Comparison of ENCODE assay signal across 4 cellular contexts in the genomic region with DNA sequence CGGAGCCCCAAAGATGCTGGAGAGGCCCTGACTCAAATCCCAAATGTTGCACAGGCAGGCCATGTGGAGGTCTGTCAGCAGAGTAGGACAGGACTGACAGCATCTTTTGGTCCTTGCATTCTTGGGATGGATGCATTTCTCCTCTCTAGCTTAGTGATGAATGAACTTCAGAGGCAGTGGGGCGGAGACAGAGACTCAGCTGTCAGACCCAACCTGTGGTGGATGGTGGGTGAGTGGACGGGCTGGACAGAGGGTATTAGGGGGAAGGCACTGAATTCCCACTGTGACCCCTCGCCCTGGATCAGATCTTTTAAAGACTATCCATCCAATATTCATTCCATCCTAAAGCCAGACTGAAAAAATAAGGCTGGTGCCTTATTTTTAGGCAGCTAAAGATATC. TPM values are rescaled to one million over a fixed set of nuclear protein-coding genes. Genes with fewer than 3 reads are reported as not detected.
"Had no signal": no experiment of that assay in that cellular context is flagged by ENCODE, and none has a peak within 500 bp of the region (broad histone marks: within the 10 kb centered on the region; RNA-seq: fewer than 3 reads in every experiment).

No MANE protein-coding gene starts in this region.

- DNase-seq: GDM1, GF-D8 had no signal

- H3K4me3 ChIP-seq: GM12878 had no signal

- ATAC-seq: GM12878 had no signal

RNA-seq across cellular contexts. Expression of gene GJB6, which starts 39.3 kb away (rescaled TPM):
- total RNA-seq: G401, GM12878 had no signal
